16 cellular contexts compared by ENCODE assay signal in genomic region chr1:117576236-117576635, GRCh38. TPM values are rescaled to one million over a fixed set of nuclear protein-coding genes. Genes with fewer than 3 reads are reported as not detected.
DNase-seq lines count a peak whose midpoint lies in the region; ATAC-seq and TF ChIP-seq lines count a peak whose summit lies in the region.
"Had no signal": no experiment of that assay in that cellular context is flagged by ENCODE, and none has a peak within 500 bp of the region (broad histone marks: within the 10 kb centered on the region; RNA-seq: fewer than 3 reads in every experiment).

No MANE protein-coding gene starts in this region.

- intact Hi-C loops in body of pancreas (cut with DNase I) = no loop called here
- intact Hi-C loops in upper lobe of right lung (cut with DNase I) = no loop called here
- intact Hi-C loops in vagina (cut with DNase I) = no loop called here

- TF ChIP-seq CTCF in body of pancreas (IDR thresholded peaks at IDR 0.05) (no peak), neural progenitor cell (IDR thresholded peaks at IDR 0.05) (no peak), upper lobe of right lung (IDR thresholded peaks at IDR 0.05) (no peak), vagina (IDR thresholded peaks at IDR 0.05) (no peak)

- H3K4me1 ChIP-seq in body of pancreas (peaks cover 59% of the 10 kb centered on the region), neural progenitor cell (peaks cover 10% of the 10 kb centered on the region), upper lobe of right lung (no peaks in the 10 kb centered on the region), vagina (no peaks in the 10 kb centered on the region)

- H3K36me3 Mint-ChIP-seq in neural progenitor cell = no peaks in the 10 kb centered on the region
- H3K36me3 Mint-ChIP-seq: CD8-positive, alpha-beta T cell had no signal

- H3K9ac ChIP-seq in neural progenitor cell = no peak overlapping the region
- H3K9ac ChIP-seq: GM23248 had no signal

- no peaks in the 10 kb centered on the region for H3K9me3 ChIP-seq in body of pancreas
- no peaks in the 10 kb centered on the region for H3K9me3 ChIP-seq in neural progenitor cell (ENCODE audit: low read depth)
- H3K9me3 ChIP-seq in upper lobe of right lung = no peaks in the 10 kb centered on the region
- no peaks in the 10 kb centered on the region for H3K9me3 ChIP-seq in vagina

- DNase-seq in stimulated activated naive CD8-positive, alpha-beta T cell treated with anti-CD3 and anti-CD28 coated beads, Interleukin-15, amount 100 ng/mL, for 72 hours = no peak
- DNase-seq in stimulated activated naive CD8-positive, alpha-beta T cell treated with anti-CD3 and anti-CD28 coated beads, Interleukin-15, Interleukin-2, amounts not matched to agents 100 U/mL and 50 U/mL, for 24 hours = no peak
- DNase-seq in body of pancreas (no peak), neural progenitor cell (ENCODE audit: low spot score) (no peak), upper lobe of right lung (peak; percentile 50), substantia nigra (lab: John Stamatoyannopoulos, UW) (no peak), vagina (ENCODE audit: extremely low spot score in 2 of 2) (no peak)
- DNase-seq: C1 segment of cervical spinal cord; CD8-positive, alpha-beta T cell; COR-L47; DND-41; GF-D8; GM23248 had no signal

- 66 to 93% methylated on average over 3 of the region's 3 CpGs for WGBS in body of pancreas, 2 donors

- peak; percentile 14 for ATAC-seq in stimulated activated naive CD8-positive, alpha-beta T cell treated with anti-CD3 and anti-CD28 coated beads, Interleukin-15, amount 100 ng/mL, for 72 hours
- ATAC-seq in stimulated activated naive CD8-positive, alpha-beta T cell treated with anti-CD3 and anti-CD28 coated beads, Interleukin-15, Interleukin-2, amounts not matched to agents 100 U/mL and 50 U/mL, for 24 hours = no peak
- ATAC-seq in body of pancreas (no peak), upper lobe of right lung (no peak), GM21390 (IDR thresholded peaks at IDR 0.05; ENCODE audit: unreplicated experiment) (no peak)
- ATAC-seq: CD8-positive, alpha-beta T cell had no signal

- H3K36me3 ChIP-seq in body of pancreas (replicated peaks in 1 of 2; ENCODE audit: insufficient read depth in 1 of 2, low read depth in 2 of 2) (no peaks in the 10 kb centered on the region), neural progenitor cell (no peaks in the 10 kb centered on the region), upper lobe of right lung (no peaks in the 10 kb centered on the region), vagina (no peaks in the 10 kb centered on the region)

- H3K27me3 Mint-ChIP-seq in stimulated activated naive CD8-positive, alpha-beta T cell treated with anti-CD3 and anti-CD28 coated beads, Interleukin-15, amount 100 ng/mL, for 72 hours = no peaks in the 10 kb centered on the region
- peaks cover 10% of the 10 kb centered on the region for H3K27me3 Mint-ChIP-seq in neural progenitor cell (ENCODE audit: insufficient read depth, low read depth)
- H3K27me3 Mint-ChIP-seq: B cell had no signal

- H3K27ac ChIP-seq in body of pancreas = peak overlapping the region; percentile 38 to 73 (median 59)
- no peak overlapping the region for H3K27ac ChIP-seq in neural progenitor cell
- no peak overlapping the region for H3K27ac ChIP-seq in upper lobe of right lung
- no peak overlapping the region for H3K27ac ChIP-seq in substantia nigra (ENCODE audit: low read depth, low read length, poor library complexity, severe bottlenecking)
- H3K27ac ChIP-seq in vagina = no peak overlapping the region
- H3K27ac ChIP-seq: GM23248, HL-60 had no signal

- TF ChIP-seq POLR2A in body of pancreas (IDR thresholded peaks at IDR 0.05) (no peak), vagina (IDR thresholded peaks at IDR 0.05) (no peak)

- H3K4me2 ChIP-seq in neural progenitor cell = no peak overlapping the region

- no peaks in the 10 kb centered on the region for H3K9me3 Mint-ChIP-seq in stimulated activated naive CD8-positive, alpha-beta T cell treated with anti-CD3 and anti-CD28 coated beads, Interleukin-15, amount 100 ng/mL, for 72 hours
- no peaks in the 10 kb centered on the region for H3K9me3 Mint-ChIP-seq in neural progenitor cell
- H3K9me3 Mint-ChIP-seq: CD8-positive, alpha-beta T cell had no signal

- H4K20me1 ChIP-seq in neural progenitor cell (ENCODE audit: low read depth) = no peaks in the 10 kb centered on the region

- no peaks in the 10 kb centered on the region for H3K27me3 ChIP-seq in body of pancreas
- no peaks in the 10 kb centered on the region for H3K27me3 ChIP-seq in neural progenitor cell
- no peaks in the 10 kb centered on the region for H3K27me3 ChIP-seq in upper lobe of right lung
- H3K27me3 ChIP-seq in vagina = no peaks in the 10 kb centered on the region

- no peak overlapping the region for H2AFZ ChIP-seq in neural progenitor cell (replicated peaks)
- H2AFZ ChIP-seq: GM23248 had no signal

- peaks cover 27% of the 10 kb centered on the region for H3K4me1 Mint-ChIP-seq in stimulated activated naive CD8-positive, alpha-beta T cell treated with anti-CD3 and anti-CD28 coated beads, Interleukin-15, amount 100 ng/mL, for 72 hours
- peaks cover 7% of the 10 kb centered on the region for H3K4me1 Mint-ChIP-seq in neural progenitor cell

- H3K4me3 ChIP-seq in body of pancreas (no peak overlapping the region), neural progenitor cell (no peak overlapping the region), upper lobe of right lung (no peak overlapping the region), vagina (no peak overlapping the region)
- H3K4me3 ChIP-seq: GM23248 had no signal

- no peak overlapping the region for H3K27ac Mint-ChIP-seq in stimulated activated naive CD8-positive, alpha-beta T cell treated with anti-CD3 and anti-CD28 coated beads, Interleukin-15, amount 100 ng/mL, for 72 hours
- H3K27ac Mint-ChIP-seq in neural progenitor cell = peak overlapping the region; percentile 7
- H3K27ac Mint-ChIP-seq: B cell; CD8-positive, alpha-beta T cell had no signal

- H3K4me3 Mint-ChIP-seq in stimulated activated naive CD8-positive, alpha-beta T cell treated with anti-CD3 and anti-CD28 coated beads, Interleukin-15, amount 100 ng/mL, for 72 hours = no peak overlapping the region
- no peak overlapping the region for H3K4me3 Mint-ChIP-seq in neural progenitor cell
- H3K4me3 Mint-ChIP-seq: B cell; CD8-positive, alpha-beta T cell had no signal

- no peaks in the 10 kb centered on the region for H3F3A ChIP-seq in neural progenitor cell (ENCODE audit: low read depth)

- H3K79me2 ChIP-seq in neural progenitor cell (ENCODE audit: low read depth) = no peaks in the 10 kb centered on the region

RNA-seq across cellular contexts. Expression of gene TENT5C, which starts 29.6 kb away (rescaled TPM):
- total RNA-seq in body of pancreas (10 to 100 TPM; 30.0 to 39.7 TPM), neural progenitor cell (ENCODE audit: low replicate concordance) (0.09 and 0.39 TPM in 2 replicates), upper lobe of right lung (13.7 TPM), vagina (4.2 TPM)
- total RNA-seq: GM23248 had no signal

Comparison
In these comparisons a context has a peak if more than half of its experiments do, and no peak if none do; other contexts are left out.
1. H3K27ac ChIP-seq: peak in body of pancreas (4 of 4); none in neural progenitor cell (single experiment), upper lobe of right lung (single experiment), substantia nigra (single experiment) and vagina (single experiment).